Comparison of ENCODE assay signal across 2 cellular contexts in genomic region chr2:56127773-56128170, GRCh38.
TF ChIP-seq lines count a peak whose summit lies in the region.

No MANE protein-coding gene starts in this region.

TF ChIP-seq in neural cell, 6 proteins besides CTCF, POLR2A, EP300 and RAD21:
- TF ChIP-seq MXI1 (conservative IDR thresholded peaks at IDR 0.05; ENCODE audit: poor library complexity, severe bottlenecking), result peak; percentile 27
- no peak for TF ChIP-seq EZH2 (IDR thresholded peaks at IDR 0.05; ENCODE audit: borderline replicate concordance, insufficient read depth, low read length, poor library complexity, severe bottlenecking)
- TF ChIP-seq POLR2AphosphoS5 (IDR thresholded peaks at IDR 0.05), result peak; percentile 46
- TF ChIP-seq REST (IDR thresholded peaks at IDR 0.05; ENCODE audit: borderline replicate concordance), result peak; percentile 76
- TF ChIP-seq TAF1 (IDR thresholded peaks at IDR 0.05; ENCODE audit: low read depth), result no peak
- peak; percentile 22 for TF ChIP-seq SMC3 (conservative IDR thresholded peaks at IDR 0.05; ENCODE audit: poor library complexity)

TF ChIP-seq in GM23338, 12 proteins besides CTCF, POLR2A, EP300 and RAD21:
- no peak for TF ChIP-seq REST (IDR thresholded peaks at IDR 0.05; ENCODE audit: unreplicated experiment)
- TF ChIP-seq ZNF462 (CRISPR knock-in tag; IDR thresholded peaks at IDR 0.05), result no peak
- TF ChIP-seq EZH2phosphoT487 (IDR thresholded peaks at IDR 0.05; ENCODE audit: unreplicated experiment), result no peak
- TF ChIP-seq JUNB (IDR thresholded peaks at IDR 0.05; ENCODE audit: unreplicated experiment), result no peak
